ENCODE assay signal across 9 cellular contexts in genomic region chr4:152100378-152101201, GRCh38.
A peak's percentile ranks its signal among the peaks of the same experiment; 100 is the strongest.
DNase-seq lines count a peak whose midpoint lies in the region; ATAC-seq and TF ChIP-seq lines count a peak whose summit lies in the region.
"Had no signal": no experiment of that assay in that cellular context is flagged by ENCODE, and none has a peak within 500 bp of the region (broad histone marks: within the 10 kb centered on the region; RNA-seq: fewer than 3 reads in every experiment).

No MANE protein-coding gene starts in this region.

- H2AFZ ChIP-seq in hepatocyte, result no peak overlapping the region

- H3K79me2 ChIP-seq in hepatocyte, result no peaks in the 10 kb centered on the region

- TF ChIP-seq CTCF in Caco-2 (IDR thresholded peaks at IDR 0.05; ENCODE audit: insufficient read depth in 1 of 2, low read depth in 1 of 2, low read length in 1 of 2, severe bottlenecking in 1 of 2, unreplicated experiment in 1 of 2) (no peak), hepatocyte (IDR thresholded peaks at IDR 0.05; ENCODE audit: poor library complexity) (no peak)

- intact Hi-C loops in Caco-2 (cut with micrococcal nuclease; ENCODE audit: unreplicated experiment), result loop anchor here (10.0 kb wide), 1 partner anchor 244 kb away; no protein-coding TSS in a partner anchor

- no TSS peak for BruUV-seq in Caco-2 (replicated peaks; lab: Mats Ljungman, UMichigan)

- H3K9me3 Mint-ChIP-seq in Caco-2 (ENCODE audit: unreplicated experiment), result peaks cover 11% of the 10 kb centered on the region

- H3K36me3 ChIP-seq in Caco-2 (ENCODE audit: control insufficient read depth, insufficient read depth, low read length) (no peaks in the 10 kb centered on the region; the same call in 1 of the 2 replicates), hepatocyte (replicated peaks; ENCODE audit: insufficient read depth, low read depth) (no peaks in the 10 kb centered on the region)

- H3K9me3 ChIP-seq in Caco-2 (no peaks in the 10 kb centered on the region), hepatocyte (ENCODE audit: low read depth) (no peaks in the 10 kb centered on the region)

- ATAC-seq in HG03432 (IDR thresholded peaks at IDR 0.05; ENCODE audit: unreplicated experiment) (peak; percentile 53), HG02763 (IDR thresholded peaks at IDR 0.05; ENCODE audit: unreplicated experiment) (no peak)

- H3K27me3 ChIP-seq in Caco-2 (replicated peaks; ENCODE audit: control insufficient read depth, insufficient read depth, low read length) (no peaks in the 10 kb centered on the region), hepatocyte (no peaks in the 10 kb centered on the region)

- no peaks in the 10 kb centered on the region for H4K20me1 ChIP-seq in hepatocyte (ENCODE audit: insufficient read depth, poor library complexity, severe bottlenecking)

- H3K4me1 Mint-ChIP-seq in Caco-2 (ENCODE audit: low read depth, unreplicated experiment), result peaks cover 33% of the 10 kb centered on the region

- H3K36me3 Mint-ChIP-seq in Caco-2 (ENCODE audit: insufficient read depth, unreplicated experiment), result no peaks in the 10 kb centered on the region

- no peak overlapping the region for H3K4me3 Mint-ChIP-seq in Caco-2 (ENCODE audit: unreplicated experiment)

- no peak for DNase-seq in Caco-2
- DNase-seq in activated CD8-positive, alpha-beta memory T cell treated with anti-CD3 and anti-CD28 coated beads, Interleukin-2, amount 50 U/mL, for 4 hours, result peak; percentile 69
- no peak for DNase-seq in hepatocyte (ENCODE audit: low spot score)
- peak; percentile 76 for DNase-seq in stimulated activated CD8-positive, alpha-beta memory T cell treated with anti-CD3 and anti-CD28 coated beads, Interleukin-4, amount 100 ng/mL, for 48 hours
- DNase-seq in NCI-H446 treated with DMSO at 0.1 percent for 48 hours (lab: John Stamatoyannopoulos, UW), result no peak
- DNase-seq in HEK293T (ENCODE audit: extremely low spot score), result no peak
- DNase-seq: right cardiac atrium had no signal

- no peaks in the 10 kb centered on the region for H3K27me3 Mint-ChIP-seq in Caco-2 (ENCODE audit: insufficient read depth, unreplicated experiment)

- H3K4me3 ChIP-seq in Caco-2 (ENCODE audit: low read depth, low read length), result no peak overlapping the region
- H3K4me3 ChIP-seq in hepatocyte, result no peak overlapping the region

- WGBS in hepatocyte (ENCODE audit: low lambda C conversion rate, missing lambda C conversion rate), result 93% methylated on average over 6 of the region's 6 CpGs

- POLR2A ChIA-PET in Caco-2 (lab: Charles Lee) (no interaction called here), HEK293T (lab: Yijun Ruan, JAX) (no interaction called here)

- no peaks in the 10 kb centered on the region for H3K9me2 ChIP-seq in hepatocyte (replicated peaks; ENCODE audit: insufficient read depth)

- CTCF ChIA-PET in Caco-2 (lab: Charles Lee) (no interaction called here), HEK293T (lab: Yijun Ruan, JAX) (no interaction called here)

- no peak overlapping the region for H3K4me2 ChIP-seq in hepatocyte

- peak overlapping the region; percentile 63 for H3K27ac Mint-ChIP-seq in Caco-2 (ENCODE audit: unreplicated experiment)

- H3K4me1 ChIP-seq in Caco-2 (peaks cover 48% of the 10 kb centered on the region), hepatocyte (ENCODE audit: insufficient read depth) (peaks cover 18% of the 10 kb centered on the region)

- peak overlapping the region; percentile 79 for H3K27ac ChIP-seq in hepatocyte

TF ChIP-seq in HEK293T, 16 proteins besides CTCF, POLR2A, EP300 and RAD21:
- TF ChIP-seq FOXK2 (IDR thresholded peaks at IDR 0.05) (no peak), ZNF384 (IDR thresholded peaks at IDR 0.05) (no peak), ELF4 (IDR thresholded peaks at IDR 0.05) (no peak)
TF ChIP-seq in HEK293T: peak in this region for 0.

Comparison
In these comparisons a context has a peak if more than half of its experiments do, and no peak if none do; other contexts are left out.
1. DNase-seq: peak in activated CD8-positive, alpha-beta memory T cell treated with anti-CD3 and anti-CD28 coated beads, Interleukin-2, amount 50 U/mL, for 4 hours (single experiment) and stimulated activated CD8-positive, alpha-beta memory T cell treated with anti-CD3 and anti-CD28 coated beads, Interleukin-4, amount 100 ng/mL, for 48 hours (single experiment); none in Caco-2 (0 of 2), hepatocyte (single experiment), NCI-H446 treated with DMSO at 0.1 percent for 48 hours (single experiment) and HEK293T (single experiment).